ENCODE assay signal across 27 cellular contexts in genomic region chr6:154434662-154435061, GRCh38.
"Had no signal": no experiment of that assay in that cellular context is flagged by ENCODE, and none has a peak within 500 bp of the region (broad histone marks: within the 10 kb centered on the region; RNA-seq: fewer than 3 reads in every experiment).

No MANE protein-coding gene starts in this region.

- H3K27ac Mint-ChIP-seq: naive thymus-derived CD4-positive, alpha-beta T cell; natural killer cell; nephron progenitor cell; stimulated activated effector memory CD8-positive, alpha-beta T cell treated with anti-CD3 and anti-CD28 coated beads, Interleukin-12 subunit alpha, Interleukin-12 subunit beta, amount 100 ng/mL, for 72 hours; stimulated activated naive B cell treated with anti-CD40 and anti-IgM and Interleukin-4, amounts not matched to agents 10 μg/mL and 1 μg/mL and 100 μg/mL, for 72 hours; stimulated activated naive CD8-positive, alpha-beta T cell treated with anti-CD3 and anti-CD28 coated beads, Interleukin-15, Interleukin-2, amounts not matched to agents 100 ng/mL and 50 ng/mL, for 24 hours; type B pancreatic cell had no signal

- H3K9ac ChIP-seq: parathyroid adenoma had no signal

- H3K9me3 ChIP-seq: ovary, psoas muscle, right lobe of liver, sigmoid colon, stomach, tibial artery, transverse colon, upper lobe of right lung, uterus had no signal

- H3K36me3 Mint-ChIP-seq: naive thymus-derived CD4-positive, alpha-beta T cell; natural killer cell; stimulated activated effector memory CD8-positive, alpha-beta T cell treated with anti-CD3 and anti-CD28 coated beads, Interleukin-12 subunit alpha, Interleukin-12 subunit beta, amount 100 ng/mL, for 72 hours; stimulated activated naive B cell treated with anti-CD40 and anti-IgM and Interleukin-4, amounts not matched to agents 10 μg/mL and 1 μg/mL and 100 μg/mL, for 72 hours had no signal

- H3K4me1 ChIP-seq: parathyroid adenoma, psoas muscle, upper lobe of right lung, uterus had no signal

- H3K27me3 ChIP-seq: ovary, right lobe of liver, sigmoid colon, stomach, tibial artery, transverse colon, upper lobe of right lung, uterus had no signal

- H2AFZ ChIP-seq: parathyroid adenoma had no signal

- H3K4me3 ChIP-seq: ovary, psoas muscle, right lobe of liver, sigmoid colon, stomach, tibial artery, transverse colon, upper lobe of right lung, uterus had no signal

- DNase-seq: naive thymus-derived CD4-positive, alpha-beta T cell; natural killer cell; nephron progenitor cell; occipital lobe; ovary; psoas muscle; right cardiac atrium; right lobe of liver; sigmoid colon; small intestine; stimulated activated CD4-positive, alpha-beta T cell treated with anti-CD3 and anti-CD28 coated beads, Interleukin-15, amount 100 ng/mL, for 24 hours; stimulated activated CD4-positive, alpha-beta T cell treated with anti-CD3 and anti-CD28 coated beads, Interleukin-2, amount 100 ng/mL, for 24 hours; stimulated activated CD4-positive, alpha-beta T cell treated with anti-CD3 and anti-CD28 coated beads, Interleukin-2, amount 100 ng/mL, for 48 hours; stimulated activated CD4-positive, alpha-beta T cell treated with anti-CD3 and anti-CD28 coated beads, Interleukin-4, amount 100 ng/mL, for 24 hours; stimulated activated naive B cell treated with anti-CD40 and anti-IgM and Interleukin-4, amounts not matched to agents 10 μg/mL and 1 μg/mL and 100 μg/mL, for 72 hours; stimulated activated naive CD4-positive, alpha-beta T cell treated with Interleukin-2 at 50 U/mL for 16 hours; stomach; tibial artery; transverse colon; upper lobe of right lung; uterus had no signal

- H3K27me3 Mint-ChIP-seq: progenitor cell of endocrine pancreas, type B pancreatic cell had no signal

- H3K79me2 ChIP-seq: parathyroid adenoma had no signal

- FAIRE-seq: small intestine had no signal

- ATAC-seq: naive thymus-derived CD4-positive, alpha-beta T cell; natural killer cell; psoas muscle; right lobe of liver; stimulated activated effector memory CD8-positive, alpha-beta T cell treated with anti-CD3 and anti-CD28 coated beads, Interleukin-12 subunit alpha, Interleukin-12 subunit beta, amount 100 ng/mL, for 72 hours; stimulated activated naive B cell treated with anti-CD40 and anti-IgM and Interleukin-4, amounts not matched to agents 10 μg/mL and 1 μg/mL and 100 μg/mL, for 72 hours; upper lobe of right lung had no signal

- H3K27ac ChIP-seq: ovary, parathyroid adenoma, psoas muscle, upper lobe of right lung had no signal

- H3K4me3 Mint-ChIP-seq: naive thymus-derived CD4-positive, alpha-beta T cell; natural killer cell; nephron progenitor cell; neural crest cell; stimulated activated effector memory CD8-positive, alpha-beta T cell treated with anti-CD3 and anti-CD28 coated beads, Interleukin-12 subunit alpha, Interleukin-12 subunit beta, amount 100 ng/mL, for 72 hours; stimulated activated naive B cell treated with anti-CD40 and anti-IgM and Interleukin-4, amounts not matched to agents 10 μg/mL and 1 μg/mL and 100 μg/mL, for 72 hours; stimulated activated naive CD8-positive, alpha-beta T cell treated with anti-CD3 and anti-CD28 coated beads, Interleukin-15, Interleukin-2, amounts not matched to agents 100 ng/mL and 50 ng/mL, for 24 hours; type B pancreatic cell had no signal

- H3K36me3 ChIP-seq: ovary, right lobe of liver, upper lobe of right lung, uterus had no signal

- H3K9me3 Mint-ChIP-seq: natural killer cell; stimulated activated effector memory CD8-positive, alpha-beta T cell treated with anti-CD3 and anti-CD28 coated beads, Interleukin-12 subunit alpha, Interleukin-12 subunit beta, amount 100 ng/mL, for 72 hours had no signal

- H3K4me1 Mint-ChIP-seq: natural killer cell; nephron progenitor cell; stimulated activated effector memory CD8-positive, alpha-beta T cell treated with anti-CD3 and anti-CD28 coated beads, Interleukin-12 subunit alpha, Interleukin-12 subunit beta, amount 100 ng/mL, for 72 hours; stimulated activated naive B cell treated with anti-CD40 and anti-IgM and Interleukin-4, amounts not matched to agents 10 μg/mL and 1 μg/mL and 100 μg/mL, for 72 hours had no signal
